2 cellular contexts compared by ENCODE assay signal in genomic region chr11:72445423-72445822, GRCh38.
TF ChIP-seq lines count a peak whose summit lies in the region.

No MANE protein-coding gene starts in this region.

TF ChIP-seq in A549, 52 proteins besides CTCF, POLR2A, EP300 and RAD21:
- TF ChIP-seq MAFK (IDR thresholded peaks at IDR 0.05; ENCODE audit: partially characterized antibody) = peak; percentile 85
- TF ChIP-seq ZSCAN20 (CRISPR knock-in tag; IDR thresholded peaks at IDR 0.05) = no peak
- no peak for TF ChIP-seq RNF2 (IDR thresholded peaks at IDR 0.05; ENCODE audit: borderline replicate concordance, low read depth)
- no peak for TF ChIP-seq ATOH8 (CRISPR knock-in tag; IDR thresholded peaks at IDR 0.05; ENCODE audit: low read depth)
- TF ChIP-seq RARB (CRISPR knock-in tag; IDR thresholded peaks at IDR 0.05) = no peak
- no peak for TF ChIP-seq NR3C1 (IDR thresholded peaks at IDR 0.05)
- no peak for TF ChIP-seq KDM1A (IDR thresholded peaks at IDR 0.05; ENCODE audit: low read depth)
- peak; percentile 80 for TF ChIP-seq NFE2L2 (conservative IDR thresholded peaks at IDR 0.05; ENCODE audit: low read length)

TF ChIP-seq in H1, 55 proteins besides CTCF, POLR2A, EP300 and RAD21:
- TF ChIP-seq MAFK (IDR thresholded peaks at IDR 0.05; ENCODE audit: low read depth, low read length) (peak; percentile 39; the same call in 1 of the 2 replicates), BACH1 (IDR thresholded peaks at IDR 0.05; ENCODE audit: low read length) (0 out of 2 replicates have a peak, but pooled peaks have one; percentile 20), TEAD4 (IDR thresholded peaks at IDR 0.05; ENCODE audit: low read depth, low read length) (no peak), KDM5A (IDR thresholded peaks at IDR 0.05; ENCODE audit: low read length) (no peak)
